8 cellular contexts compared by ENCODE assay signal in genomic region chr2:55961318-55961911, GRCh38. TPM values are rescaled to one million over a fixed set of nuclear protein-coding genes. Genes with fewer than 3 reads are reported as not detected.
DNase-seq lines count a peak whose midpoint lies in the region; ATAC-seq, FAIRE-seq and TF ChIP-seq lines count a peak whose summit lies in the region.

No MANE protein-coding gene starts in this region.

- POLR2A ChIA-PET in AG04449 (lab: Yijun Ruan, JAX): interaction anchor here (0.6 to 0.7 kb wide), 2 partner anchors 38 to 190 kb away, joined by 3 to 5 read pairs; no protein-coding TSS in a partner anchor

- H3K27me3 Mint-ChIP-seq in stimulated activated naive B cell treated with anti-CD40 and anti-IgM and Interleukin-4, amounts not matched to agents 10 μg/mL and 1 μg/mL and 100 μg/mL, for 72 hours: peaks cover 19 to 23% of the 10 kb centered on the region in 2 donors

- H3K9me3 Mint-ChIP-seq in stimulated activated naive B cell treated with anti-CD40 and anti-IgM and Interleukin-4, amounts not matched to agents 10 μg/mL and 1 μg/mL and 100 μg/mL, for 72 hours: no peaks in the 10 kb centered on the region

- no peak overlapping the region for H3K4me3 Mint-ChIP-seq in stimulated activated naive B cell treated with anti-CD40 and anti-IgM and Interleukin-4, amounts not matched to agents 10 μg/mL and 1 μg/mL and 100 μg/mL, for 72 hours

- TF ChIP-seq POLR2A in GM12891 (IDR thresholded peaks at IDR 0.05; ENCODE audit: low read depth, low read length): no peak

- DNase-seq in AG04449 (ENCODE audit: low read depth, low spot score): no peak
- DNase-seq in GM12891 (ENCODE audit: insufficient read length, low spot score): peak; percentile 2
- DNase-seq in SKM-1 treated with dmso at 0.1 percent for 144 hours (lab: John Stamatoyannopoulos, UW; ENCODE audit: unreplicated experiment): peak; percentile 17
- peak; percentile 6 for DNase-seq in germinal center (ENCODE audit: low spot score)
- no peak for DNase-seq in stimulated activated naive B cell treated with anti-CD40 and anti-IgM and Interleukin-4, amounts not matched to agents 10 μg/mL and 1 μg/mL and 100 μg/mL, for 72 hours
- no peak for DNase-seq in activated CD4-positive, alpha-beta T cell treated with anti-CD3 and anti-CD28 coated beads for 1 hour

- H3K27ac Mint-ChIP-seq in stimulated activated naive B cell treated with anti-CD40 and anti-IgM and Interleukin-4, amounts not matched to agents 10 μg/mL and 1 μg/mL and 100 μg/mL, for 72 hours: no peak overlapping the region

- ATAC-seq in stimulated activated naive B cell treated with anti-CD40 and anti-IgM and Interleukin-4, amounts not matched to agents 10 μg/mL and 1 μg/mL and 100 μg/mL, for 72 hours (replicated peaks): peak; percentile 39 to 47
- no peak for ATAC-seq in HG02973 (IDR thresholded peaks at IDR 0.05; ENCODE audit: unreplicated experiment)

- H3K36me3 Mint-ChIP-seq in stimulated activated naive B cell treated with anti-CD40 and anti-IgM and Interleukin-4, amounts not matched to agents 10 μg/mL and 1 μg/mL and 100 μg/mL, for 72 hours: no peaks in the 10 kb centered on the region

- no peak overlapping the region for H3K4me3 ChIP-seq in AG04449 (ENCODE audit: low read depth, low read length)

- TF ChIP-seq CTCF in AG04449 (IDR thresholded peaks at IDR 0.05; ENCODE audit: insufficient read depth, low read length, missing control alignments) (peak; percentile 55), LNCAP (IDR thresholded peaks at IDR 0.05) (peak; percentile 49)

- no peak for FAIRE-seq in GM12891 (lab: Jason Lieb, UNC)

- CTCF ChIA-PET in AG04449 (lab: Yijun Ruan, JAX): interaction anchor here (0.8 to 11.4 kb wide), 37 partner anchors 9 to 247 kb away, joined by 3 to 163 read pairs (median 4); no protein-coding TSS in a partner anchor

- H3K4me1 Mint-ChIP-seq in stimulated activated naive B cell treated with anti-CD40 and anti-IgM and Interleukin-4, amounts not matched to agents 10 μg/mL and 1 μg/mL and 100 μg/mL, for 72 hours: no peaks in the 10 kb centered on the region

TF ChIP-seq in GM12891, 5 proteins besides CTCF, POLR2A, EP300 and RAD21:
- TF ChIP-seq POU2F2 (IDR thresholded peaks at IDR 0.05; ENCODE audit: low read depth, low read length) (no peak), POLR2AphosphoS5 (IDR thresholded peaks at IDR 0.05; ENCODE audit: low read depth, low read length) (no peak), PAX5 (IDR thresholded peaks at IDR 0.05; ENCODE audit: insufficient read depth, low read length, severe bottlenecking) (no peak), TAF1 (IDR thresholded peaks at IDR 0.05; ENCODE audit: low read depth, low read length) (no peak), SPI1 (IDR thresholded peaks at IDR 0.05; ENCODE audit: low read depth, low read length) (no peak)

RNA-seq across cellular contexts. Expression of gene EFEMP1, which starts 37.8 kb away (rescaled TPM):
- polyA plus RNA-seq in GM12891 (2012; ENCODE audit: low read depth, missing spikeins): 0.23 TPM

Comparison
In these comparisons a context has a peak if more than half of its experiments do, and no peak if none do; other contexts are left out.
1. DNase-seq: peak in GM12891 (single experiment), SKM-1 treated with dmso at 0.1 percent for 144 hours (single experiment) and germinal center (single experiment); none in AG04449 (single experiment), stimulated activated naive B cell treated with anti-CD40 and anti-IgM and Interleukin-4, amounts not matched to agents 10 μg/mL and 1 μg/mL and 100 μg/mL, for 72 hours (single experiment) and activated CD4-positive, alpha-beta T cell treated with anti-CD3 and anti-CD28 coated beads for 1 hour (single experiment).